8 cellular contexts compared by ENCODE assay signal in the genomic region with DNA sequence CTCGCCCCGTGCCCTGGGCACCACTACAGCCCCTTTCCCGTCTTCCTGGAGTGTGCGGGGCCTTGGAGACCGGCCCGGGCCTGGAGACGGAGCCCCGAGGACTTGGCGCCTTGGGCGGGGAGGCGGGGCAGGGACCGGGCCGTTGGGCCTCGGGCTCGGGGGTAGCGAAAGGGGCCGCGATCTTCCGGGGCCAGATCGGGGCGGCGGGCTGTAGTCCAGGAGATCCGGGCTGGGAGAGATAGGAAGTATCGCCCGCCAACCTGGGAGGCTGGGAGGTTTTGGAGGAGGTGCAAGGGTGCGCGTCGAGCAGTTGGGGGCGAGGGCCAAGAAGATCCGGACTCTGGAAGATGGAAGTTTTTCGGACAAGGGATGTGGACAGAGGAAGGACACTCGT. TPM values are rescaled to one million over a fixed set of nuclear protein-coding genes. Genes with fewer than 3 reads are reported as not detected.
DNase-seq lines count a peak whose midpoint lies in the region; ATAC-seq and TF ChIP-seq lines count a peak whose summit lies in the region.

No MANE protein-coding gene starts in this region.

- H3K4me3 Mint-ChIP-seq in activated naive CD4-positive, alpha-beta T cell treated with anti-CD3 and anti-CD28 coated beads for 36 hours = peak overlapping the region; percentile 87
- peak overlapping the region; percentile 96 for H3K4me3 Mint-ChIP-seq in mesothelial cell of epicardium

- CTCF ChIA-PET in activated naive CD4-positive, alpha-beta T cell treated with anti-CD3 and anti-CD28 coated beads for 36 hours (lab: Charles Lee) = no interaction called here

- H3K9ac ChIP-seq in duodenal mucosa (ENCODE audit: low read depth in 1 of 2, low read length in 2 of 2) = peak overlapping the region; percentile 72 to 82

- peaks cover 13% of the 10 kb centered on the region for H3K4me1 ChIP-seq in RWPE2 (ENCODE audit: insufficient read depth, poor library complexity, severe bottlenecking)
- peaks cover 17% of the 10 kb centered on the region in 2 donors for H3K4me1 ChIP-seq in duodenal mucosa (ENCODE audit: control insufficient read depth in 1 of 2, insufficient read depth in 2 of 2, low read length in 2 of 2)
- peaks cover 9% of the 10 kb centered on the region for H3K4me1 ChIP-seq in thymus (ENCODE audit: control insufficient read depth, insufficient read depth, low read length)

- no peak for TF ChIP-seq CTCF in RWPE2 (IDR thresholded peaks at IDR 0.05; ENCODE audit: poor library complexity, severe bottlenecking)
- no peak for TF ChIP-seq CTCF in mesothelial cell of epicardium (IDR thresholded peaks at IDR 0.05; ENCODE audit: unreplicated experiment)

- H3K27me3 Mint-ChIP-seq in activated naive CD4-positive, alpha-beta T cell treated with anti-CD3 and anti-CD28 coated beads for 36 hours (ENCODE audit: low read depth) = no peaks in the 10 kb centered on the region
- H3K27me3 Mint-ChIP-seq in mesothelial cell of epicardium (ENCODE audit: low read depth) = no peaks in the 10 kb centered on the region

- no peaks in the 10 kb centered on the region for H3K9me3 ChIP-seq in RWPE2 (ENCODE audit: severe bottlenecking)
- no peaks in the 10 kb centered on the region for H3K9me3 ChIP-seq in duodenal mucosa (ENCODE audit: control insufficient read depth in 1 of 2, low read length in 2 of 2)
- H3K9me3 ChIP-seq in thymus (ENCODE audit: control insufficient read depth) = no peaks in the 10 kb centered on the region

- intact Hi-C loops in activated naive CD4-positive, alpha-beta T cell treated with anti-CD3 and anti-CD28 coated beads for 36 hours (cut with micrococcal nuclease) = loop anchor here (2.0 to 5.0 kb wide), 4 partner anchors 75 to 187 kb away; a partner anchor contains a TSS

- H3K4me3 ChIP-seq in RWPE2 (ENCODE audit: severe bottlenecking) (peak overlapping the region; percentile 96), duodenal mucosa (ENCODE audit: low read depth in 1 of 2, low read length in 2 of 2) (peak overlapping the region; percentile 79 to 84), thymus (ENCODE audit: low read length) (peak overlapping the region; percentile 98)

- H3K27me3 ChIP-seq in RWPE2 (ENCODE audit: insufficient read depth, poor library complexity, severe bottlenecking) = no peaks in the 10 kb centered on the region
- no peaks in the 10 kb centered on the region for H3K27me3 ChIP-seq in duodenal mucosa (ENCODE audit: control insufficient read depth in 1 of 2, insufficient read depth in 2 of 2, low read length in 2 of 2)
- H3K27me3 ChIP-seq in thymus (ENCODE audit: control insufficient read depth, insufficient read depth) = no peaks in the 10 kb centered on the region

- H3K27ac Mint-ChIP-seq in activated naive CD4-positive, alpha-beta T cell treated with anti-CD3 and anti-CD28 coated beads for 36 hours = peak overlapping the region; percentile 32
- peak overlapping the region; percentile 98 for H3K27ac Mint-ChIP-seq in mesothelial cell of epicardium

- WGBS in thymus = 2% methylated on average over 32 of the region's 32 CpGs

- H3K27ac ChIP-seq in RWPE2 (ENCODE audit: poor library complexity, severe bottlenecking) (peak overlapping the region; percentile 34), duodenal mucosa (ENCODE audit: low read depth, low read length) (peak overlapping the region; percentile 23), thymus (ENCODE audit: low read depth) (peak overlapping the region; percentile 85)

- DNase-seq in activated naive CD4-positive, alpha-beta T cell treated with anti-CD3 and anti-CD28 coated beads for 36 hours = peak; percentile 34
- no peak for DNase-seq in activated naive CD4-positive, alpha-beta T cell treated with anti-CD3 and anti-CD28 coated beads, Interleukin-2, amount 50 U/mL, for 16 hours
- DNase-seq in RWPE2 (ENCODE audit: low spot score) = peak; percentile 73
- peak in 1 of 2 experiments; percentile 43 for DNase-seq in mesothelial cell of epicardium (ENCODE audit: low spot score in 2 of 2, unreplicated experiment in 2 of 2)
- DNase-seq in NCI-H774 (lab: John Stamatoyannopoulos, UW) = no peak

- H3K36me3 ChIP-seq in RWPE2 (ENCODE audit: low read depth) (peaks cover 7% of the 10 kb centered on the region; the same call in 1 of the 2 replicates), duodenal mucosa (ENCODE audit: control insufficient read depth in 1 of 2, insufficient read depth in 2 of 2, low read length in 2 of 2) (no peaks in the 10 kb centered on the region), thymus (ENCODE audit: control insufficient read depth, insufficient read depth) (no peaks in the 10 kb centered on the region)

- peaks cover 45% of the 10 kb centered on the region for H3K4me1 Mint-ChIP-seq in activated naive CD4-positive, alpha-beta T cell treated with anti-CD3 and anti-CD28 coated beads for 36 hours (ENCODE audit: low read depth)
- H3K4me1 Mint-ChIP-seq in mesothelial cell of epicardium = peaks cover 37% of the 10 kb centered on the region

- H3K36me3 Mint-ChIP-seq in activated naive CD4-positive, alpha-beta T cell treated with anti-CD3 and anti-CD28 coated beads for 36 hours (ENCODE audit: low read depth) = peaks cover 10% of the 10 kb centered on the region
- no peaks in the 10 kb centered on the region for H3K36me3 Mint-ChIP-seq in mesothelial cell of epicardium

- ATAC-seq in HG02943 (IDR thresholded peaks at IDR 0.05; ENCODE audit: low read depth, unreplicated experiment) (peak; percentile 39), RWPE2 (ENCODE audit: low read depth) (peak; percentile 47)

- H3K9me3 Mint-ChIP-seq in activated naive CD4-positive, alpha-beta T cell treated with anti-CD3 and anti-CD28 coated beads for 36 hours = no peaks in the 10 kb centered on the region
- H3K9me3 Mint-ChIP-seq in mesothelial cell of epicardium = no peaks in the 10 kb centered on the region

RNA-seq across cellular contexts. Expression of a gene that starts 0.5 kb away (rescaled TPM):
- 10 to 100 TPM; 18.7 to 19.5 TPM for total RNA-seq in activated naive CD4-positive, alpha-beta T cell treated with anti-CD3 and anti-CD28 coated beads for 36 hours
- 58.1 to 66.9 TPM (median 63.5 TPM) in 3 replicates for total RNA-seq in mesothelial cell of epicardium
- 19.0 TPM for polyA plus RNA-seq in thymus

RNA-seq across cellular contexts. Expression of a gene that starts 15.1 kb away (rescaled TPM):
- total RNA-seq in activated naive CD4-positive, alpha-beta T cell treated with anti-CD3 and anti-CD28 coated beads for 36 hours = 10 to 100 TPM; 15.7 to 17.4 TPM
- total RNA-seq in mesothelial cell of epicardium = 13.3 to 14.1 TPM (median 13.4 TPM) in 3 replicates
- 19.5 TPM for polyA plus RNA-seq in thymus

Comparison
In these comparisons a context has a peak if more than half of its experiments do, and no peak if none do; other contexts are left out.
1. DNase-seq: peak in activated naive CD4-positive, alpha-beta T cell treated with anti-CD3 and anti-CD28 coated beads for 36 hours (single experiment) and RWPE2 (single experiment); none in activated naive CD4-positive, alpha-beta T cell treated with anti-CD3 and anti-CD28 coated beads, Interleukin-2, amount 50 U/mL, for 16 hours (single experiment) and NCI-H774 (single experiment).
2. H3K27ac ChIP-seq: peak in every context shown above with its lines; median percentile 85 in thymus; 34 in RWPE2; 23 in duodenal mucosa.
3. Peak in every context shown above with its lines, with median percentiles within 50 percentile points of each other: H3K4me3 ChIP-seq.